ENCODE assay signal across 1 cellular context in genomic region chr20:57089701-57090144, GRCh38.
TF ChIP-seq lines count a peak whose summit lies in the region.

No MANE protein-coding gene starts in this region.

TF ChIP-seq in HepG2, 621 proteins besides CTCF, POLR2A, EP300 and RAD21 (continued from another document and continues in another):
- TF ChIP-seq TRAFD1 (CRISPR knock-in tag; IDR thresholded peaks at IDR 0.05; ENCODE audit: borderline replicate concordance), result no peak
- no peak for TF ChIP-seq STAT5B (CRISPR knock-in tag; IDR thresholded peaks at IDR 0.05)
- TF ChIP-seq GABPB1 (CRISPR knock-in tag; IDR thresholded peaks at IDR 0.05), result peak; percentile 44; the same call in 1 of the 2 replicates
- TF ChIP-seq GATAD1 (CRISPR knock-in tag; IDR thresholded peaks at IDR 0.05), result no peak
- TF ChIP-seq TBL1XR1 (IDR thresholded peaks at IDR 0.05; ENCODE audit: borderline replicate concordance, low read length, partially characterized antibody), result peak; percentile 42
- TF ChIP-seq ZFX (CRISPR knock-in tag; IDR thresholded peaks at IDR 0.05; ENCODE audit: low read depth), result no peak
- TF ChIP-seq ATF3 (CRISPR knock-in tag; IDR thresholded peaks at IDR 0.05), result no peak
- no peak for TF ChIP-seq ZNF430 (CRISPR knock-in tag; IDR thresholded peaks at IDR 0.05)
- TF ChIP-seq ZNF253 (CRISPR knock-in tag; IDR thresholded peaks at IDR 0.05; ENCODE audit: borderline replicate concordance), result 0 out of 2 replicates have a peak, but pooled peaks have one; percentile 35
- TF ChIP-seq NRL (CRISPR knock-in tag; IDR thresholded peaks at IDR 0.05; ENCODE audit: borderline replicate concordance), result no peak
- TF ChIP-seq ZBTB21 (CRISPR knock-in tag; IDR thresholded peaks at IDR 0.05), result no peak
- TF ChIP-seq ZNF326 (CRISPR knock-in tag; IDR thresholded peaks at IDR 0.05; ENCODE audit: borderline replicate concordance), result no peak
- no peak for TF ChIP-seq SNAPC5 (CRISPR knock-in tag; IDR thresholded peaks at IDR 0.05; ENCODE audit: borderline replicate concordance)
- TF ChIP-seq TBP (CRISPR knock-in tag; IDR thresholded peaks at IDR 0.05), result no peak
- no peak for TF ChIP-seq ZBED4 (CRISPR knock-in tag; IDR thresholded peaks at IDR 0.05; ENCODE audit: borderline replicate concordance)
- TF ChIP-seq POLR2AphosphoS5 (IDR thresholded peaks at IDR 0.05; ENCODE audit: low read depth, low read length), result no peak
- TF ChIP-seq GRHL1 (CRISPR knock-in tag; conservative IDR thresholded peaks at IDR 0.05), result no peak
- peak; percentile 70 for TF ChIP-seq ELF1 (CRISPR knock-in tag; IDR thresholded peaks at IDR 0.05)
- TF ChIP-seq, protein P1, sequence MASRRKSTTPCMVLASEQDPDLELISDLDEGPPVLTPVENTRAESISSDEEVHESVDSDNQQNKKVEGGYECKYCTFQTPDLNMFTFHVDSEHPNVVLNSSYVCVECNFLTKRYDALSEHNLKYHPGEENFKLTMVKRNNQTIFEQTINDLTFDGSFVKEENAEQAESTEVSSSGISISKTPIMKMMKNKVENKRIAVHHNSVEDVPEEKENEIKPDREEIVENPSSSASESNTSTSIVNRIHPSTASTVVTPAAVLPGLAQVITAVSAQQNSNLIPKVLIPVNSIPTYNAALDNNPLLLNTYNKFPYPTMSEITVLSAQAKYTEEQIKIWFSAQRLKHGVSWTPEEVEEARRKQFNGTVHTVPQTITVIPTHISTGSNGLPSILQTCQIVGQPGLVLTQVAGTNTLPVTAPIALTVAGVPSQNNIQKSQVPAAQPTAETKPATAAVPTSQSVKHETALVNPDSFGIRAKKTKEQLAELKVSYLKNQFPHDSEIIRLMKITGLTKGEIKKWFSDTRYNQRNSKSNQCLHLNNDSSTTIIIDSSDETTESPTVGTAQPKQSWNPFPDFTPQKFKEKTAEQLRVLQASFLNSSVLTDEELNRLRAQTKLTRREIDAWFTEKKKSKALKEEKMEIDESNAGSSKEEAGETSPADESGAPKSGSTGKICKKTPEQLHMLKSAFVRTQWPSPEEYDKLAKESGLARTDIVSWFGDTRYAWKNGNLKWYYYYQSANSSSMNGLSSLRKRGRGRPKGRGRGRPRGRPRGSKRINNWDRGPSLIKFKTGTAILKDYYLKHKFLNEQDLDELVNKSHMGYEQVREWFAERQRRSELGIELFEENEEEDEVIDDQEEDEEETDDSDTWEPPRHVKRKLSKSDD (CRISPR knock-in tag; IDR thresholded peaks at IDR 0.05; ENCODE audit: low read depth), result no peak
- no peak for TF ChIP-seq ZNF788 (CRISPR knock-in tag; IDR thresholded peaks at IDR 0.05; ENCODE audit: borderline replicate concordance)
- TF ChIP-seq DR1 (CRISPR knock-in tag; IDR thresholded peaks at IDR 0.05), result no peak
- TF ChIP-seq ZNF614 (CRISPR knock-in tag; IDR thresholded peaks at IDR 0.05; ENCODE audit: borderline replicate concordance), result no peak
- TF ChIP-seq ISL2 (CRISPR knock-in tag; IDR thresholded peaks at IDR 0.05), result no peak
- TF ChIP-seq CEBPG (CRISPR knock-in tag; IDR thresholded peaks at IDR 0.05), result no peak
- no peak for TF ChIP-seq ZC3H4 (CRISPR knock-in tag; IDR thresholded peaks at IDR 0.05; ENCODE audit: borderline replicate concordance)
- TF ChIP-seq HNF1B (CRISPR knock-in tag; IDR thresholded peaks at IDR 0.05), result no peak
- TF ChIP-seq, protein P2, sequence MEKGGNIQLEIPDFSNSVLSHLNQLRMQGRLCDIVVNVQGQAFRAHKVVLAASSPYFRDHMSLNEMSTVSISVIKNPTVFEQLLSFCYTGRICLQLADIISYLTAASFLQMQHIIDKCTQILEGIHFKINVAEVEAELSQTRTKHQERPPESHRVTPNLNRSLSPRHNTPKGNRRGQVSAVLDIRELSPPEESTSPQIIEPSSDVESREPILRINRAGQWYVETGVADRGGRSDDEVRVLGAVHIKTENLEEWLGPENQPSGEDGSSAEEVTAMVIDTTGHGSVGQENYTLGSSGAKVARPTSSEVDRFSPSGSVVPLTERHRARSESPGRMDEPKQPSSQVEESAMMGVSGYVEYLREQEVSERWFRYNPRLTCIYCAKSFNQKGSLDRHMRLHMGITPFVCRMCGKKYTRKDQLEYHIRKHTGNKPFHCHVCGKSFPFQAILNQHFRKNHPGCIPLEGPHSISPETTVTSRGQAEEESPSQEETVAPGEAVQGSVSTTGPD (CRISPR knock-in tag; IDR thresholded peaks at IDR 0.05), result no peak
- no peak for TF ChIP-seq XBP1 (CRISPR knock-in tag; IDR thresholded peaks at IDR 0.05)
- no peak for TF ChIP-seq ISX (CRISPR knock-in tag; conservative IDR thresholded peaks at IDR 0.05)
- no peak for TF ChIP-seq ZNF260 (CRISPR knock-in tag; IDR thresholded peaks at IDR 0.05; ENCODE audit: borderline replicate concordance, low read depth)
- 0 out of 2 replicates have a peak, but pooled peaks have one; percentile 24 for TF ChIP-seq RXRB (CRISPR knock-in tag; IDR thresholded peaks at IDR 0.05; ENCODE audit: borderline replicate concordance)
- TF ChIP-seq KLF15 (CRISPR knock-in tag; IDR thresholded peaks at IDR 0.05; ENCODE audit: borderline replicate concordance), result no peak
- no peak for TF ChIP-seq KLF16 (CRISPR knock-in tag; IDR thresholded peaks at IDR 0.05)
- no peak for TF ChIP-seq ZNF496 (CRISPR knock-in tag; IDR thresholded peaks at IDR 0.05; ENCODE audit: insufficient replicate concordance)
- no peak for TF ChIP-seq ZNF572 (CRISPR knock-in tag; IDR thresholded peaks at IDR 0.05)
- TF ChIP-seq YEATS2 (CRISPR knock-in tag; IDR thresholded peaks at IDR 0.05; ENCODE audit: borderline replicate concordance), result no peak
- TF ChIP-seq RFX3 (CRISPR knock-in tag; IDR thresholded peaks at IDR 0.05), result no peak
- no peak for TF ChIP-seq ZBTB3 (CRISPR knock-in tag; IDR thresholded peaks at IDR 0.05; ENCODE audit: borderline replicate concordance, low read depth)
- TF ChIP-seq ZBTB8A (CRISPR knock-in tag; IDR thresholded peaks at IDR 0.05; ENCODE audit: borderline replicate concordance, low read depth), result no peak
- no peak for TF ChIP-seq ZNF639 (CRISPR knock-in tag; conservative IDR thresholded peaks at IDR 0.05)
- no peak for TF ChIP-seq HOMEZ (CRISPR knock-in tag; IDR thresholded peaks at IDR 0.05; ENCODE audit: low read depth)
- TF ChIP-seq ZNF124 (CRISPR knock-in tag; IDR thresholded peaks at IDR 0.05), result no peak
- TF ChIP-seq ASH2L (IDR thresholded peaks at IDR 0.05; ENCODE audit: insufficient read length, low read depth, low read length), result no peak
